8 cellular contexts compared by ENCODE assay signal in the genomic region with DNA sequence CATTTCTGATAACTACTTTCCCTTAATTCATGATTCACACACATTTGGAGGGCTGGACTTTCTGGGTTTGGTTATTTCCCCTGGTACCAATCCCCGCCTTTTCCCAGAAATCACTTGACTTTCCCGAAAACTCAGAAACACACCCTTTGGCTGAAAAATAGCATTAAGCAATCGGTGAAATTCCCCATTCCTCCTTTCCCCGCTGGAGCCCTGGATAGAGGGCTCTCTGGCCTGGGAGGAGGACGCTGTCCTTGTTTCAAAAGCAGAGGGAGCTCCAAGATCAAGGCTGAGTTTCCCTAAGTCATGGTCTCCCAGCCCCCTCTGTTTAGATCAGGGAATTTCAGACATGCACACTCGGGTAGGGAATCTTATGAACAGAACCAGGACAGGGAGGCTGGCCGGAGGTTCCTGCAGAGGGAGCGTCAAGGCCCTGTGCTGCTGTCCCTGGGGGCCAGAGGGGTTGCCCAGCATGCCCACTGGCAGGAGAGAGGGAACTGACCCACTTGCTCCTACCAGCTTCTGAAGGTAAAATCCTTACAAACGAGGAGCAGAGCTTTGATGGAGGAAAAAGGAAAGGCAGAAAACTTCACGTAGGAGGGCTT. TPM values are rescaled to one million over a fixed set of nuclear protein-coding genes. Genes with fewer than 3 reads are reported as not detected.
DNase-seq lines count a peak whose midpoint lies in the region; ATAC-seq, FAIRE-seq and TF ChIP-seq lines count a peak whose summit lies in the region.

Gene C1S, plus strand, starts transcription at position 366 of the 602 bp plus-strand sequence. CDS start 1,195 bp downstream, outside the sequence.

- POLR2A ChIA-PET in GM10248 (lab: Yijun Ruan, JAX) = no interaction called here

- no peak within 1 kb of the TSS for H3K9ac ChIP-seq in iPS-15b (ENCODE audit: low read depth, low read length)

- no peaks in the 10 kb centered on the region for H3K27me3 ChIP-seq in iPS-15b (ENCODE audit: control insufficient read depth, insufficient read depth, low read length)

- TF ChIP-seq POLR2A in GM12891 (IDR thresholded peaks at IDR 0.05; ENCODE audit: low read depth, low read length) = no peak

- CTCF ChIA-PET in GM10248 (lab: Yijun Ruan, JAX) = interaction anchor here (0.9 to 1.6 kb wide), 3 partner anchors 9 to 42 kb away, joined by 3 to 4 read pairs (median 3); partner anchors contain the start of gene LPCAT3

- DNase-seq in HFF-Myc (ENCODE audit: extremely low read depth, low read depth) (peak; percentile 85), astrocyte of the hippocampus (ENCODE audit: low read depth, low spot score) (peak; percentile 89), skeletal muscle cell (ENCODE audit: low read depth) (peak; percentile 89), GM12891 (ENCODE audit: insufficient read length, low spot score) (no peak), GM10248 (ENCODE audit: extremely low spot score) (no peak), SHP77 treated with DMSO at 0.1 percent for 48 hours (lab: John Stamatoyannopoulos, UW) (no peak)

- no peak for ATAC-seq in HG02759 (IDR thresholded peaks at IDR 0.05; ENCODE audit: unreplicated experiment)

- no peak for FAIRE-seq in GM12891 (lab: Jason Lieb, UNC)

- H3K4me3 ChIP-seq in HFF-Myc (replicated peaks; ENCODE audit: low read depth, low read length) (peak within 1 kb of the TSS; percentile 26), iPS-15b (ENCODE audit: low read depth, low read length) (peak within 1 kb of the TSS; percentile 28), skeletal muscle cell (ENCODE audit: low read depth, low read length) (peak within 1 kb of the TSS; percentile 38)

- H3K4me1 ChIP-seq in iPS-15b (ENCODE audit: control insufficient read depth, insufficient read depth, low read length) = peaks cover 14% of the 10 kb centered on the region

- H3K9me3 ChIP-seq in iPS-15b (ENCODE audit: control insufficient read depth, insufficient read depth, low read length) = no peaks in the 10 kb centered on the region

- H3K36me3 ChIP-seq in iPS-15b (ENCODE audit: control insufficient read depth, insufficient read depth, low read length) = no peaks in the 10 kb centered on the region

- peak; percentile 84 for TF ChIP-seq CTCF in HFF-Myc (IDR thresholded peaks at IDR 0.05; ENCODE audit: low read depth, low read length, missing control alignments)
- TF ChIP-seq CTCF in GM10248 (IDR thresholded peaks at IDR 0.05; ENCODE audit: control extremely low read depth, extremely low read depth, low read depth, missing control alignments) = no peak

TF ChIP-seq in GM12891, 5 proteins besides CTCF, POLR2A, EP300 and RAD21:
- TF ChIP-seq SPI1 (IDR thresholded peaks at IDR 0.05; ENCODE audit: low read depth, low read length) (no peak), POU2F2 (IDR thresholded peaks at IDR 0.05; ENCODE audit: low read depth, low read length) (no peak), POLR2AphosphoS5 (IDR thresholded peaks at IDR 0.05; ENCODE audit: low read depth, low read length) (no peak), TAF1 (IDR thresholded peaks at IDR 0.05; ENCODE audit: low read depth, low read length) (no peak), PAX5 (IDR thresholded peaks at IDR 0.05; ENCODE audit: insufficient read depth, low read length, severe bottlenecking) (no peak)

RNA-seq across cellular contexts. Expression of gene C1S, which starts in this region (rescaled TPM):
- polyA plus RNA-seq in GM12891 (2012; ENCODE audit: low read depth, missing spikeins) = 0.56 TPM

Comparison
In these comparisons a context has a peak if more than half of its experiments do, and no peak if none do; other contexts are left out.
1. DNase-seq: peak in HFF-Myc (single experiment), astrocyte of the hippocampus (single experiment) and skeletal muscle cell (single experiment); none in GM12891 (single experiment), GM10248 (single experiment) and SHP77 treated with DMSO at 0.1 percent for 48 hours (single experiment).
2. Peak in every context shown above with its lines, with median percentiles within 50 percentile points of each other: H3K4me3 ChIP-seq.